ENCODE assay signal across 9 cellular contexts in the genomic region with DNA sequence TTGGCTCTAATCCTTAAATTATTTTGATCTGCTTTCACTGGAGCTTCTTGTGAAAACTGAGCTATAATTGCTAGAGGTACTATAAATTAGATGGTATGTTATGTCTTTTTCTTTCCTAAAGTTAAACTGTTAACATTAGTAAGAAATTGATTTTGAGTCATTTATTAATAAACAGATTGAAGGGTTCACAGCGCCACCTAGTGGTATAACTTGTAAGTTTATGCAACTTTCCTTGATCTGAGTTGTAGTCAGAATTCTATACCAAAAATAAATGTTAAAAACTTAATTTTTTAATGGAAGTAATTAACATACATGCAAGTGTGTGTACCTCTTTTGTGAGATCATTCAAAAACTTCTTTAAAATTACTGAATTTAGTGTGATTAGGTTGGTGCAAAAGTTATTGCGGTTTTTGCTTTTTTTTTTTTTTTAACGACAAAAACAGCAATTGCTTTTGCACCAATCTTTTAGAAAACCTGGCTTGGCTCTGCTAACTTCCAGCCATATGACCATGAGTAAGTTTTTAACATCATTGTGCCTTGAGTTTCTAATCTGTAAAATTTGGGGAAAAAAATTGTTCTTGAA.
DNase-seq lines count a peak whose midpoint lies in the region; ATAC-seq and TF ChIP-seq lines count a peak whose summit lies in the region.
"Had no signal": no experiment of that assay in that cellular context is flagged by ENCODE, and none has a peak within 500 bp of the region (broad histone marks: within the 10 kb centered on the region; RNA-seq: fewer than 3 reads in every experiment).

No MANE protein-coding gene starts in this region.

- 46 to 49% methylated on average over 3 of the region's 3 CpGs for WGBS in GM23248 (ENCODE audit: low coverage in 1 of 2, low lambda C conversion rate in 2 of 2, missing lambda C conversion rate in 2 of 2), 2 experiments

- H3K4me3 ChIP-seq in GM23248: no peak overlapping the region
- H3K4me3 ChIP-seq: BLaER1 treated with 17β-estradiol and CSF1 and Interleukin-3, amounts not matched to agents 10 nM and 100 nM had no signal

- H3K27me3 ChIP-seq in GM23248 (replicated peaks; ENCODE audit: insufficient read depth): peaks cover 20% of the 10 kb centered on the region; the same call in 1 of the 2 replicates
- H3K27me3 ChIP-seq: BLaER1 treated with 17β-estradiol and CSF1 and Interleukin-3, amounts not matched to agents 10 nM and 100 nM had no signal

- no peaks in the 10 kb centered on the region for H3K4me1 ChIP-seq in GM23248 (ENCODE audit: insufficient read depth)

- no peak overlapping the region for H3K27ac Mint-ChIP-seq in endothelial cell (ENCODE audit: unreplicated experiment)
- H3K27ac Mint-ChIP-seq in osteocyte (ENCODE audit: unreplicated experiment): no peak overlapping the region

- H3K9ac ChIP-seq in GM23248: no peak overlapping the region
- H3K9ac ChIP-seq: BLaER1 treated with 17β-estradiol and CSF1 and Interleukin-3, amounts not matched to agents 10 nM and 100 nM had no signal

- H3K9me3 Mint-ChIP-seq in endothelial cell (ENCODE audit: unreplicated experiment): no peaks in the 10 kb centered on the region
- H3K9me3 Mint-ChIP-seq in osteocyte (ENCODE audit: unreplicated experiment): no peaks in the 10 kb centered on the region

- no peaks in the 10 kb centered on the region for H3K27me3 Mint-ChIP-seq in endothelial cell (ENCODE audit: unreplicated experiment)
- peaks cover 10% of the 10 kb centered on the region for H3K27me3 Mint-ChIP-seq in osteocyte (ENCODE audit: unreplicated experiment)

- H3F3A ChIP-seq in GM23248 (ENCODE audit: insufficient read depth): no peaks in the 10 kb centered on the region

- no peak overlapping the region for H2AFZ ChIP-seq in GM23248

- H3K4me2 ChIP-seq in GM23248 (ENCODE audit: unreplicated experiment): no peak overlapping the region
- H3K4me2 ChIP-seq: BLaER1 treated with 17β-estradiol and CSF1 and Interleukin-3, amounts not matched to agents 10 nM and 100 nM had no signal

- DNase-seq in DMS79 treated with DMSO at 0.1 percent for 48 hours (lab: John Stamatoyannopoulos, UW) (peak; percentile 11), DMS79 (lab: John Stamatoyannopoulos, UW) (no peak), GM23248 (peak; percentile 51), OCI-M1 (lab: John Stamatoyannopoulos, UW) (peak; percentile 64), endothelial cell (ENCODE audit: low spot score) (peak; percentile 15), osteocyte (ENCODE audit: extremely low spot score, unreplicated experiment) (no peak)

- no peaks in the 10 kb centered on the region for H3K9me2 ChIP-seq in GM23248 (ENCODE audit: insufficient read depth)

- no peaks in the 10 kb centered on the region for H3K36me3 ChIP-seq in GM23248 (ENCODE audit: low read depth)
- H3K36me3 ChIP-seq: BLaER1 treated with 17β-estradiol and CSF1 and Interleukin-3, amounts not matched to agents 10 nM and 100 nM had no signal

- no peaks in the 10 kb centered on the region for H3K79me2 ChIP-seq in GM23248 (ENCODE audit: insufficient read depth)

- H4K20me1 ChIP-seq in GM23248 (ENCODE audit: insufficient read depth): no peaks in the 10 kb centered on the region
- H4K20me1 ChIP-seq: BLaER1 treated with 17β-estradiol and CSF1 and Interleukin-3, amounts not matched to agents 10 nM and 100 nM had no signal

- H3K27ac ChIP-seq in GM23248: no peak overlapping the region
- H3K27ac ChIP-seq: BLaER1 treated with 17β-estradiol and CSF1 and Interleukin-3, amounts not matched to agents 10 nM and 100 nM had no signal

- H3K9me3 ChIP-seq in GM23248 (ENCODE audit: low read depth): no peaks in the 10 kb centered on the region
- H3K9me3 ChIP-seq: BLaER1 treated with 17β-estradiol and CSF1 and Interleukin-3, amounts not matched to agents 10 nM and 100 nM had no signal

- ATAC-seq in GM18868 (IDR thresholded peaks at IDR 0.05; ENCODE audit: unreplicated experiment) (no peak), GM21526 (IDR thresholded peaks at IDR 0.05; ENCODE audit: low FRiP score, unreplicated experiment) (no peak)

- H3K4me3 Mint-ChIP-seq in endothelial cell (ENCODE audit: unreplicated experiment): no peak overlapping the region
- no peak overlapping the region for H3K4me3 Mint-ChIP-seq in osteocyte (ENCODE audit: unreplicated experiment)

- TF ChIP-seq CTCF in endothelial cell (IDR thresholded peaks at IDR 0.05; ENCODE audit: unreplicated experiment): peak; percentile 99
- TF ChIP-seq CTCF in osteocyte (IDR thresholded peaks at IDR 0.05): peak; percentile 76

- no peaks in the 10 kb centered on the region for H3K36me3 Mint-ChIP-seq in endothelial cell (ENCODE audit: low read depth, unreplicated experiment)
- no peaks in the 10 kb centered on the region for H3K36me3 Mint-ChIP-seq in osteocyte (ENCODE audit: unreplicated experiment)

- in situ Hi-C loops in GM23248 (cut with MboI): no loop called here

- no peaks in the 10 kb centered on the region for H3K4me1 Mint-ChIP-seq in endothelial cell (ENCODE audit: unreplicated experiment)
- H3K4me1 Mint-ChIP-seq in osteocyte (ENCODE audit: unreplicated experiment): peaks cover 4% of the 10 kb centered on the region

Comparison
In these comparisons a context has a peak if more than half of its experiments do, and no peak if none do; other contexts are left out.
1. DNase-seq: peak in DMS79 treated with DMSO at 0.1 percent for 48 hours (single experiment), GM23248 (single experiment), OCI-M1 (single experiment) and endothelial cell (single experiment); none in DMS79 (single experiment) and osteocyte (single experiment).